1 cellular context compared by ENCODE assay signal in genomic region chr6:158226655-158227512, GRCh38.
TF ChIP-seq lines count a peak whose summit lies in the region.

No MANE protein-coding gene starts in this region.

TF ChIP-seq in WTC11, 78 proteins besides CTCF, POLR2A, EP300 and RAD21 (continued from another document):
- TF ChIP-seq ZBTB43 (CRISPR knock-in tag; IDR thresholded peaks at IDR 0.05) = no peak
- no peak for TF ChIP-seq SOX15 (CRISPR knock-in tag; IDR thresholded peaks at IDR 0.05)
- TF ChIP-seq HMGXB4 (CRISPR knock-in tag; IDR thresholded peaks at IDR 0.05) = no peak
- no peak for TF ChIP-seq FOXP4 (CRISPR knock-in tag; IDR thresholded peaks at IDR 0.05)
- TF ChIP-seq PRRX2 (CRISPR knock-in tag; IDR thresholded peaks at IDR 0.05) = no peak
TF ChIP-seq in WTC11: peak in this region for 0.
